15 cellular contexts compared by ENCODE assay signal in genomic region chr18:23314672-23315071, GRCh38.
"Had no signal": no experiment of that assay in that cellular context is flagged by ENCODE, and none has a peak within 500 bp of the region (broad histone marks: within the 10 kb centered on the region; RNA-seq: fewer than 3 reads in every experiment).

No MANE protein-coding gene starts in this region.

- H3K4me3 Mint-ChIP-seq: naive thymus-derived CD4-positive, alpha-beta T cell; neural crest cell had no signal

- H3K4me3 ChIP-seq: coronary artery, gastrocnemius medialis, heart right ventricle, ovary, smooth muscle cell had no signal

- H3K9me3 ChIP-seq: gastrocnemius medialis, heart right ventricle, ovary had no signal

- H3K27me3 ChIP-seq: gastrocnemius medialis, heart right ventricle, ovary had no signal

- H3K36me3 ChIP-seq: gastrocnemius medialis, heart right ventricle, ovary had no signal

- H3K4me1 ChIP-seq: gastrocnemius medialis had no signal

- H3K27me3 Mint-ChIP-seq: naive thymus-derived CD4-positive, alpha-beta T cell; progenitor cell of endocrine pancreas had no signal

- H3K27ac ChIP-seq: coronary artery, gastrocnemius medialis, heart right ventricle, ovary had no signal

- H3K27ac Mint-ChIP-seq: naive thymus-derived CD4-positive, alpha-beta T cell; progenitor cell of endocrine pancreas had no signal

- FAIRE-seq: islet of Langerhans had no signal

- H3K9me3 Mint-ChIP-seq: neural crest cell had no signal

- H3K4me2 ChIP-seq: smooth muscle cell had no signal

- H3K4me1 Mint-ChIP-seq: neural crest cell had no signal

- DNase-seq: effector CD4-positive, alpha-beta T cell; gastrocnemius medialis; heart right ventricle; kidney glomerular epithelial cell; naive thymus-derived CD4-positive, alpha-beta T cell; ovary; right cardiac atrium; stimulated activated CD4-positive, alpha-beta T cell treated with anti-CD3 and anti-CD28 coated beads, Interleukin-2, amount 100 ng/mL, for 48 hours; stimulated activated naive CD4-positive, alpha-beta T cell treated with Interleukin-2 at 50 U/mL for 16 hours; trophoblast cell had no signal
